Comparison of ENCODE assay signal across 15 cellular contexts in the genomic region with DNA sequence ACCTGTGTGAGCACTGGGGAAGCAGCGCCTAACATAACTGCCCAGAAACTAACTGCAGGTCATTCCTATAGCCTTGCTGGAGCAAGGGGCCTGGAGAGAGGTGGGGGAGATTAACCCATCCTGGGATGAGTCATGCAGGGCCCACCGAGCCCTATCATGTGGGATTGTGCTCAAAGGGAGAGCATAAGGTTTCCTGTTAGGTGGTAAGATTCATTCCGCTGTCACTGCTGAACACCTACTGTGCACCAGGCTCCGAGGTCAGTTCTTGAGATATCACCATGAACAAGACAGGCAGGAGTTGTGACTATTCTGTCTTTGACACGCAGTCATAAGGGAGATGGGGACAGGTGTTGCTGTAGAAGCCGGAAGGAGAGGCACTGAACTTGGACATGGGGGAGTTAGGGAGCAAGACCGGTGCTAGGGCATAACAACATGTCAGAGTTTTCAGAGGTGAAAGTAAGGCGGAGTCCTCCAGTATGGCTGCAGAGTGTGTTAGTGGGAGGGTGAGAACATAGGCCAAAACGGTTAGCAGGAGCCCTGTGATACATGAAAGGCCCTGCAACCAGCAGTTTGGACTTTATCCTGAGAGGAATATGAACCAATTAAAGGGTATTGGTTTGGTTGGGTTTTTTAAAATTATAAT. TPM values are rescaled to one million over a fixed set of nuclear protein-coding genes. Genes with fewer than 3 reads are reported as not detected.
A peak's percentile ranks its signal among the peaks of the same experiment; 100 is the strongest.
DNase-seq lines count a peak whose midpoint lies in the region; ATAC-seq, FAIRE-seq and TF ChIP-seq lines count a peak whose summit lies in the region.
"Had no signal": no experiment of that assay in that cellular context is flagged by ENCODE, and none has a peak within 500 bp of the region (broad histone marks: within the 10 kb centered on the region; RNA-seq: fewer than 3 reads in every experiment).

No MANE protein-coding gene starts in this region.

- H3K27ac ChIP-seq in DND-41 (ENCODE audit: low read length) (peak overlapping the region; percentile 38), adrenal gland (peak overlapping the region in 3 of 5 donors; percentile 15 to 97 (median 97)), left ventricle myocardium inferior (replicated peaks) (no peak overlapping the region)
- H3K27ac ChIP-seq: foreskin keratinocyte had no signal

- peaks cover 64% of the 10 kb centered on the region for H4K20me1 ChIP-seq in DND-41 (ENCODE audit: insufficient read depth, low read length)
- peaks cover 60% of the 10 kb centered on the region for H4K20me1 ChIP-seq in Loucy (ENCODE audit: insufficient read depth, low read length, poor library complexity, severe bottlenecking)

- ATAC-seq in DND-41 (ENCODE audit: insufficient read depth, low read depth), result no peak
- no peak for ATAC-seq in naive thymus-derived CD8-positive, alpha-beta T cell
- ATAC-seq: foreskin keratinocyte had no signal

- intact Hi-C loops in adrenal gland (cut with DNase I) (loop anchor here (10.0 kb wide), 2 partner anchors 201 to 281 kb away; a partner anchor contains a TSS), left ventricle myocardium inferior (cut with micrococcal nuclease) (no loop called here)

- peak overlapping the region; percentile 81 to 94; a peak in 3 of 4 replicates for H3K4me3 ChIP-seq in DND-41 (ENCODE audit: low read depth in 1 of 2, low read length in 2 of 2)
- peak overlapping the region; percentile 94 for H3K4me3 ChIP-seq in Loucy (ENCODE audit: low read length, poor library complexity, severe bottlenecking)
- H3K4me3 ChIP-seq in adrenal gland, result no peak overlapping the region
- no peak overlapping the region for H3K4me3 ChIP-seq in left ventricle myocardium inferior

- H3K4me1 ChIP-seq in DND-41 (ENCODE audit: insufficient read depth, low read length) (peaks cover 58% of the 10 kb centered on the region), Loucy (ENCODE audit: insufficient read depth, low read length, poor library complexity, severe bottlenecking) (peaks cover 59% of the 10 kb centered on the region), adrenal gland (replicated peaks in 1 of 2) (peaks cover 14 to 26% of the 10 kb centered on the region in 2 donors), left ventricle myocardium inferior (peaks cover 54% of the 10 kb centered on the region)

- peaks cover 0 to 22% (median 3%) of the 10 kb centered on the region in 3 donors for H3K36me3 Mint-ChIP-seq in naive thymus-derived CD8-positive, alpha-beta T cell

- no peak for TF ChIP-seq CTCF in DND-41 (IDR thresholded peaks at IDR 0.05; ENCODE audit: borderline replicate concordance, extremely low read depth, low read length, poor library complexity, severe bottlenecking)
- no peak for TF ChIP-seq CTCF in Loucy (conservative IDR thresholded peaks at IDR 0.05; ENCODE audit: low read length)
- no peak for TF ChIP-seq CTCF in adrenal gland (IDR thresholded peaks at IDR 0.05)
- TF ChIP-seq CTCF in left ventricle myocardium inferior (IDR thresholded peaks at IDR 0.05; ENCODE audit: borderline replicate concordance), result no peak

- no peaks in the 10 kb centered on the region for H3F3A ChIP-seq in Loucy (ENCODE audit: low read depth)

- peak overlapping the region in 7 of 10 donors; percentile 32 to 100 (median 89) for H3K27ac Mint-ChIP-seq in naive thymus-derived CD8-positive, alpha-beta T cell

- no peak for FAIRE-seq in GM19239 (lab: Jason Lieb, UNC)
- FAIRE-seq: colon had no signal

- no peak overlapping the region for H2AFZ ChIP-seq in DND-41 (ENCODE audit: low read depth, low read length)
- no peak overlapping the region for H2AFZ ChIP-seq in Loucy (ENCODE audit: low read length)

- POLR2A ChIA-PET in naive thymus-derived CD8-positive, alpha-beta T cell (lab: Charles Lee), result interaction anchor here (1.0 to 7.0 kb wide), 2 partner anchors 15 to 22 kb away, joined by 3 to 67 read pairs; a partner anchor contains a TSS

- 66 to 79% (median 71%) methylated on average over 8 to 9 of the region's 9 CpGs for WGBS in adrenal gland, 4 donors

- H3K79me2 ChIP-seq in DND-41 (ENCODE audit: insufficient read depth, low read length) (peaks cover 84% of the 10 kb centered on the region), Loucy (ENCODE audit: insufficient read depth, low read length) (peaks cover 76% of the 10 kb centered on the region)

- TF ChIP-seq POLR2A in adrenal gland (IDR thresholded peaks at IDR 0.05), result no peak

- H3K9ac ChIP-seq in DND-41 (ENCODE audit: low read depth, low read length) (peak overlapping the region; percentile 88), Loucy (ENCODE audit: low read depth, low read length, poor library complexity, severe bottlenecking) (peak overlapping the region; percentile 94)

- H3K9me2 ChIP-seq in Loucy (replicated peaks; ENCODE audit: low read depth, low read length), result no peaks in the 10 kb centered on the region

- H3K36me3 ChIP-seq in DND-41 (ENCODE audit: insufficient read depth, low read length) (peaks cover 48% of the 10 kb centered on the region), Loucy (ENCODE audit: insufficient read depth, low read length) (peaks cover 14% of the 10 kb centered on the region; the same call in 1 of the 2 replicates), adrenal gland (replicated peaks in 1 of 2) (peaks cover 0 to 9% of the 10 kb centered on the region in 2 donors), left ventricle myocardium inferior (peaks cover 12% of the 10 kb centered on the region)

- H3K27me3 ChIP-seq in DND-41 (ENCODE audit: insufficient read depth, low read length, poor library complexity) (no peaks in the 10 kb centered on the region), Loucy (ENCODE audit: insufficient read depth, low read length, poor library complexity, severe bottlenecking) (no peaks in the 10 kb centered on the region), adrenal gland (no peaks in the 10 kb centered on the region), left ventricle myocardium inferior (ENCODE audit: low read depth) (no peaks in the 10 kb centered on the region)
- H3K27me3 ChIP-seq: foreskin keratinocyte, sigmoid colon had no signal

- H3K27me3 Mint-ChIP-seq in naive thymus-derived CD8-positive, alpha-beta T cell, result no peaks in the 10 kb centered on the region

- H3K4me3 Mint-ChIP-seq in naive thymus-derived CD8-positive, alpha-beta T cell, result peak overlapping the region; percentile 96 to 100 (median 99)

- peaks cover 34 to 80% (median 68%) of the 10 kb centered on the region in 4 donors for H3K4me1 Mint-ChIP-seq in naive thymus-derived CD8-positive, alpha-beta T cell

- H3K9me3 ChIP-seq in DND-41 (ENCODE audit: insufficient read depth, low read length, severe bottlenecking), result no peaks in the 10 kb centered on the region
- H3K9me3 ChIP-seq in Loucy (ENCODE audit: insufficient read depth, low read depth, low read length), result no peaks in the 10 kb centered on the region
- no peaks in the 10 kb centered on the region for H3K9me3 ChIP-seq in adrenal gland (replicated peaks in 1 of 3)
- H3K9me3 ChIP-seq in left ventricle myocardium inferior (replicated peaks), result no peaks in the 10 kb centered on the region
- H3K9me3 ChIP-seq: sigmoid colon had no signal

- peak overlapping the region; percentile 91 for H3K4me2 ChIP-seq in DND-41 (ENCODE audit: insufficient read depth, low read length)
- peak overlapping the region; percentile 85 for H3K4me2 ChIP-seq in Loucy (ENCODE audit: low read depth, low read length, poor library complexity, severe bottlenecking)

- no peaks in the 10 kb centered on the region for H3K9me3 Mint-ChIP-seq in naive thymus-derived CD8-positive, alpha-beta T cell

- DNase-seq in DND-41, result no peak
- no peak for DNase-seq in adrenal gland
- DNase-seq in naive thymus-derived CD8-positive, alpha-beta T cell, result peak in 2 of 10 donors; percentile 3 to 16
- DNase-seq in left ventricle myocardium inferior, result no peak
- no peak for DNase-seq in stimulated activated naive CD4-positive, alpha-beta T cell (lab: John Stamatoyannopoulos, UW)
- no peak for DNase-seq in activated CD4-positive, alpha-beta T cell treated with anti-CD3 and anti-CD28 coated beads, Interleukin-2, amount 50 U/mL, for 48 hours
- DNase-seq in GM19239 (ENCODE audit: insufficient read length, low spot score), result no peak
- DNase-seq: DMS153, foreskin keratinocyte, NCI-H524, sigmoid colon had no signal

RNA-seq across cellular contexts. Expression of a gene that starts 2.4 kb away (rescaled TPM):
- total RNA-seq in adrenal gland, result 10 to 100 TPM; 34.2 to 67.2 (median 48.1) TPM
- 10 to 100 TPM; 38.3 to 70.6 (median 45.9) TPM for polyA plus RNA-seq in adrenal gland
- 10 to 100 TPM; 51.7 to 52.2 TPM for total RNA-seq in naive thymus-derived CD8-positive, alpha-beta T cell
- 10 to 100 TPM; 34.2 to 53.4 (median 43.2) TPM for polyA plus RNA-seq in naive thymus-derived CD8-positive, alpha-beta T cell
- total RNA-seq in left ventricle myocardium inferior, result 21.0 TPM

RNA-seq across cellular contexts. Expression of a gene that starts 20.9 kb away (rescaled TPM):
- total RNA-seq in adrenal gland, result 100 to 1,000 TPM; 525 to 928 (median 720) TPM
- 1,000 to 10,000 TPM; 1,002 to 1,751 (median 1,313) TPM for polyA plus RNA-seq in adrenal gland
- 1,000 to 10,000 TPM; 1,560 to 1,579 TPM for total RNA-seq in naive thymus-derived CD8-positive, alpha-beta T cell
- 1,000 to 10,000 TPM; 1,242 to 1,388 (median 1,323) TPM for polyA plus RNA-seq in naive thymus-derived CD8-positive, alpha-beta T cell
- 404 TPM for total RNA-seq in left ventricle myocardium inferior

RNA-seq across cellular contexts. Expression of a gene that starts 56.1 kb away (rescaled TPM):
- total RNA-seq in adrenal gland (not detected), left ventricle myocardium inferior (not detected)
- not detected for polyA plus RNA-seq in adrenal gland
- not detected for total RNA-seq in naive thymus-derived CD8-positive, alpha-beta T cell
- under 1 TPM in 1 of 3 donors, not detected in 2; 0.24 TPM for polyA plus RNA-seq in naive thymus-derived CD8-positive, alpha-beta T cell
- total RNA-seq: foreskin keratinocyte, lower leg skin, sigmoid colon, SK-MEL-5 had no signal
- polyA plus RNA-seq: foreskin keratinocyte had no signal

Comparison
In these comparisons a context has a peak if more than half of its experiments do, and no peak if none do; other contexts are left out.
1. H3K4me3 ChIP-seq: peak in DND-41 (2 of 2) and Loucy (single experiment); none in adrenal gland (0 of 4) and left ventricle myocardium inferior (single experiment).